10 cellular contexts compared by ENCODE assay signal in genomic region chr18:63617049-63617995, GRCh38. TPM values are rescaled to one million over a fixed set of nuclear protein-coding genes. Genes with fewer than 3 reads are reported as not detected.
A peak's percentile ranks its signal among the peaks of the same experiment; 100 is the strongest.
DNase-seq lines count a peak whose midpoint lies in the region; ATAC-seq and TF ChIP-seq lines count a peak whose summit lies in the region.
"Had no signal": no experiment of that assay in that cellular context is flagged by ENCODE, and none has a peak within 500 bp of the region (broad histone marks: within the 10 kb centered on the region; RNA-seq: fewer than 3 reads in every experiment).

No MANE protein-coding gene starts in this region.

- H3K36me3 ChIP-seq in mucosa of descending colon (ENCODE audit: low read depth) = no peaks in the 10 kb centered on the region

- H3K4me3 ChIP-seq in mucosa of descending colon = no peak overlapping the region

- ATAC-seq in GM21360 (IDR thresholded peaks at IDR 0.05; ENCODE audit: unreplicated experiment) (peak; percentile 71), HG03103 (IDR thresholded peaks at IDR 0.05; ENCODE audit: low read depth, unreplicated experiment) (peak; percentile 70), mucosa of descending colon (no peak)
- no peak for ATAC-seq in activated naive CD4-positive, alpha-beta T cell treated with anti-CD3 and anti-CD28 coated beads, Interleukin-2, amount 50 U/mL, for 72 hours

- intact Hi-C loops in mucosa of descending colon (cut with DNase I, micrococcal nuclease) = no loop called here

- peaks cover 0 to 8% of the 10 kb centered on the region in 2 donors for H3K9me3 Mint-ChIP-seq in activated naive CD4-positive, alpha-beta T cell treated with anti-CD3 and anti-CD28 coated beads, Interleukin-2, amount 50 U/mL, for 72 hours

- no peaks in the 10 kb centered on the region for H3K4me1 ChIP-seq in mucosa of descending colon (ENCODE audit: low read depth)

- in situ Hi-C loops in ACHN (cut with HindIII; ENCODE audit: low pct_ligation_motif_present, low pct_unique_long_range_greater_than_20kb, low sequenced_read_pairs) = no loop called here

- TF ChIP-seq CTCF in mucosa of descending colon (IDR thresholded peaks at IDR 0.05) = no peak

- no peaks in the 10 kb centered on the region for H3K9me3 ChIP-seq in mucosa of descending colon

- DNase-seq in DMS53 (lab: John Stamatoyannopoulos, UW) = peak; percentile 54
- DNase-seq in NCI-H2227 (lab: John Stamatoyannopoulos, UW; ENCODE audit: unreplicated experiment) = peak; percentile 90
- DNase-seq in ACHN = no peak
- no peak for DNase-seq in germinal center (ENCODE audit: low spot score)
- DNase-seq in activated naive CD4-positive, alpha-beta T cell treated with anti-CD3 and anti-CD28 coated beads, Interleukin-2, amount 50 U/mL, for 72 hours (ENCODE audit: low spot score in 2 of 2) = no peak
- DNase-seq in mucosa of descending colon = no peak
- DNase-seq: activated naive CD4-positive, alpha-beta T cell treated with anti-CD3 and anti-CD28 coated beads for 36 hours; immature natural killer cell had no signal

- no peak overlapping the region for H3K27ac Mint-ChIP-seq in activated naive CD4-positive, alpha-beta T cell treated with anti-CD3 and anti-CD28 coated beads, Interleukin-2, amount 50 U/mL, for 72 hours
- H3K27ac Mint-ChIP-seq: activated naive CD4-positive, alpha-beta T cell treated with anti-CD3 and anti-CD28 coated beads for 36 hours; immature natural killer cell had no signal

- H3K36me3 Mint-ChIP-seq in activated naive CD4-positive, alpha-beta T cell treated with anti-CD3 and anti-CD28 coated beads, Interleukin-2, amount 50 U/mL, for 72 hours = no peaks in the 10 kb centered on the region
- H3K36me3 Mint-ChIP-seq: immature natural killer cell had no signal

RNA-seq across cellular contexts. Expression of gene SERPINB4, which starts 26.7 kb away (rescaled TPM):
- total RNA-seq in activated naive CD4-positive, alpha-beta T cell treated with anti-CD3 and anti-CD28 coated beads, Interleukin-2, amount 50 U/mL, for 72 hours = not detected
- not detected for total RNA-seq in mucosa of descending colon
- total RNA-seq: activated naive CD4-positive, alpha-beta T cell treated with anti-CD3 and anti-CD28 coated beads for 36 hours had no signal

RNA-seq across cellular contexts. Expression of gene SERPINB13, which starts 30.2 kb away (rescaled TPM):
- total RNA-seq in activated naive CD4-positive, alpha-beta T cell treated with anti-CD3 and anti-CD28 coated beads, Interleukin-2, amount 50 U/mL, for 72 hours = not detected
- not detected for total RNA-seq in mucosa of descending colon
- total RNA-seq: activated naive CD4-positive, alpha-beta T cell treated with anti-CD3 and anti-CD28 coated beads for 36 hours had no signal

RNA-seq across cellular contexts. Expression of gene SERPINB3, which starts 44.4 kb away (rescaled TPM):
- total RNA-seq in activated naive CD4-positive, alpha-beta T cell treated with anti-CD3 and anti-CD28 coated beads, Interleukin-2, amount 50 U/mL, for 72 hours = not detected
- total RNA-seq in mucosa of descending colon = not detected
- total RNA-seq: activated naive CD4-positive, alpha-beta T cell treated with anti-CD3 and anti-CD28 coated beads for 36 hours had no signal

Comparison
In these comparisons a context has a peak if more than half of its experiments do, and no peak if none do; other contexts are left out.
1. DNase-seq: peak in DMS53 (single experiment) and NCI-H2227 (single experiment); none in ACHN (single experiment), germinal center (single experiment), activated naive CD4-positive, alpha-beta T cell treated with anti-CD3 and anti-CD28 coated beads, Interleukin-2, amount 50 U/mL, for 72 hours (0 of 2) and mucosa of descending colon (0 of 3).
2. ATAC-seq: peak in GM21360 (single experiment) and HG03103 (single experiment); none in activated naive CD4-positive, alpha-beta T cell treated with anti-CD3 and anti-CD28 coated beads, Interleukin-2, amount 50 U/mL, for 72 hours (0 of 2) and mucosa of descending colon (single experiment).